8 cellular contexts compared by ENCODE assay signal in genomic region chr2:136932700-136933099, GRCh38.
A peak's percentile ranks its signal among the peaks of the same experiment; 100 is the strongest.
DNase-seq lines count a peak whose midpoint lies in the region; ATAC-seq, FAIRE-seq and TF ChIP-seq lines count a peak whose summit lies in the region.

No MANE protein-coding gene starts in this region.

- TF ChIP-seq CTCF in D721Med (IDR thresholded peaks at IDR 0.05; ENCODE audit: insufficient read depth, missing control alignments) (peak; percentile 70), OCI-LY1 (IDR thresholded peaks at IDR 0.05; ENCODE audit: low read length) (peak; percentile 52; the same call in 1 of the 2 replicates), glutamatergic neuron (IDR thresholded peaks at IDR 0.05; ENCODE audit: partially characterized antibody, unreplicated experiment) (peak; percentile 72)

- no peak overlapping the region for H3K27ac ChIP-seq in OCI-LY1 (ENCODE audit: low read depth, low read length, poor library complexity, severe bottlenecking)

- H3K4me3 ChIP-seq in OCI-LY1 (ENCODE audit: low read depth, low read length, poor library complexity, severe bottlenecking): no peak overlapping the region

- H3K9ac ChIP-seq in OCI-LY1 (ENCODE audit: low read length): no peak overlapping the region

- no peaks in the 10 kb centered on the region for H3K27me3 ChIP-seq in OCI-LY1 (ENCODE audit: insufficient read depth, low read length)

- H3K27me3 Mint-ChIP-seq in glutamatergic neuron (ENCODE audit: unreplicated experiment) (no peaks in the 10 kb centered on the region), T-helper 17 cell (peaks cover under 1% of the 10 kb centered on the region)

- peaks cover 21% of the 10 kb centered on the region for H3K4me1 Mint-ChIP-seq in glutamatergic neuron (ENCODE audit: low read depth, unreplicated experiment)
- H3K4me1 Mint-ChIP-seq in T-helper 17 cell: no peaks in the 10 kb centered on the region

- no peaks in the 10 kb centered on the region for H3K79me2 ChIP-seq in OCI-LY1 (ENCODE audit: insufficient read depth, low read length)

- H3K27ac Mint-ChIP-seq in glutamatergic neuron (ENCODE audit: unreplicated experiment) (no peak overlapping the region), T-helper 17 cell (no peak overlapping the region)

- H4K20me1 ChIP-seq in OCI-LY1 (ENCODE audit: insufficient read depth, low read length): no peaks in the 10 kb centered on the region

- peak; percentile 48 for ATAC-seq in HG02798 (IDR thresholded peaks at IDR 0.05; ENCODE audit: poor library complexity, unreplicated experiment)
- no peak for ATAC-seq in HG02852 (IDR thresholded peaks at IDR 0.05; ENCODE audit: unreplicated experiment)
- no peak for ATAC-seq in HG02840 (IDR thresholded peaks at IDR 0.05; ENCODE audit: low FRiP score, unreplicated experiment)
- no peak for ATAC-seq in T-helper 17 cell

- no peak for FAIRE-seq in D721Med (lab: Jason Lieb, UNC)

- no peaks in the 10 kb centered on the region for H3K36me3 ChIP-seq in OCI-LY1 (ENCODE audit: insufficient read depth, low read length)

- H3K36me3 Mint-ChIP-seq in glutamatergic neuron (ENCODE audit: unreplicated experiment) (no peaks in the 10 kb centered on the region), T-helper 17 cell (ENCODE audit: low read depth) (no peaks in the 10 kb centered on the region)

- H2AFZ ChIP-seq in OCI-LY1 (ENCODE audit: low read length): no peak overlapping the region

- H3F3A ChIP-seq in OCI-LY1 (ENCODE audit: insufficient read depth, low read length): no peaks in the 10 kb centered on the region

- DNase-seq in D721Med (ENCODE audit: insufficient read length, low spot score) (no peak), glutamatergic neuron (peak; percentile 40), GOT3 (lab: John Stamatoyannopoulos, UW) (no peak), T-helper 17 cell (no peak)

- no peaks in the 10 kb centered on the region for H3K4me1 ChIP-seq in OCI-LY1 (ENCODE audit: insufficient read depth, low read length, severe bottlenecking)

- H3K9me3 ChIP-seq in OCI-LY1 (ENCODE audit: low read length) (no peaks in the 10 kb centered on the region), T-helper 17 cell (ENCODE audit: control insufficient read depth, low read length, poor library complexity, severe bottlenecking) (no peaks in the 10 kb centered on the region)

- H3K4me2 ChIP-seq in OCI-LY1 (ENCODE audit: low read length): no peak overlapping the region

- no peaks in the 10 kb centered on the region for H3K9me2 ChIP-seq in OCI-LY1 (ENCODE audit: low read depth, low read length)

- no peaks in the 10 kb centered on the region for H3K9me3 Mint-ChIP-seq in glutamatergic neuron (ENCODE audit: unreplicated experiment)

- H3K4me3 Mint-ChIP-seq in glutamatergic neuron (ENCODE audit: unreplicated experiment): no peak overlapping the region
- H3K4me3 Mint-ChIP-seq in T-helper 17 cell: no peak overlapping the region
